Comparison of ENCODE assay signal across 8 cellular contexts in genomic region chr19:7902796-7903243, GRCh38.
DNase-seq lines count a peak whose midpoint lies in the region; TF ChIP-seq lines count a peak whose summit lies in the region.

No MANE protein-coding gene starts in this region.

- no peaks in the 10 kb centered on the region for H3K27me3 ChIP-seq in Loucy (ENCODE audit: insufficient read depth, low read length, poor library complexity, severe bottlenecking)

- peak overlapping the region; percentile 73 to 90 for H3K27ac ChIP-seq in coronary artery

- peaks cover 25% of the 10 kb centered on the region for H3K4me1 ChIP-seq in Loucy (ENCODE audit: insufficient read depth, low read length, poor library complexity, severe bottlenecking)

- peak overlapping the region; percentile 95 for H2AFZ ChIP-seq in Loucy (ENCODE audit: low read length)

- H3K27ac Mint-ChIP-seq in nephron progenitor cell = peak overlapping the region; percentile 90

- peak overlapping the region; percentile 95 for H3K4me2 ChIP-seq in Loucy (ENCODE audit: low read depth, low read length, poor library complexity, severe bottlenecking)

- no peaks in the 10 kb centered on the region for H3K36me3 Mint-ChIP-seq in nephron progenitor cell (ENCODE audit: low read depth)

- no peaks in the 10 kb centered on the region for H3K9me3 Mint-ChIP-seq in nephron progenitor cell

- peaks cover 45% of the 10 kb centered on the region for H3K79me2 ChIP-seq in Loucy (ENCODE audit: insufficient read depth, low read length)

- peaks cover 30% of the 10 kb centered on the region for H4K20me1 ChIP-seq in Loucy (ENCODE audit: insufficient read depth, low read length, poor library complexity, severe bottlenecking)

- TF ChIP-seq CTCF in Loucy (conservative IDR thresholded peaks at IDR 0.05; ENCODE audit: low read length) = no peak
- TF ChIP-seq CTCF in coronary artery (IDR thresholded peaks at IDR 0.05) = no peak
- no peak for TF ChIP-seq CTCF in nephron progenitor cell (IDR thresholded peaks at IDR 0.05)

- peaks cover 33% of the 10 kb centered on the region for H3K4me1 Mint-ChIP-seq in nephron progenitor cell

- DNase-seq in EH (ENCODE audit: low read depth) = peak; percentile 24
- DNase-seq in coronary artery (ENCODE audit: low spot score) = no peak
- DNase-seq in nephron progenitor cell = no peak
- no peak for DNase-seq in cortex of kidney (lab: John Stamatoyannopoulos, UW)
- no peak for DNase-seq in foreskin melanocyte
- DNase-seq in activated effector memory CD4-positive, alpha-beta T cell treated with anti-CD3 and anti-CD28 coated beads, Interleukin-2, amount 50 U/mL, for 16 hours = no peak
- no peak for DNase-seq in NCI-H2227 (lab: John Stamatoyannopoulos, UW; ENCODE audit: unreplicated experiment)

- H3K9ac ChIP-seq in Loucy (ENCODE audit: low read depth, low read length, poor library complexity, severe bottlenecking) = peak overlapping the region; percentile 92

- peaks cover 33% of the 10 kb centered on the region for H3K27me3 Mint-ChIP-seq in nephron progenitor cell (ENCODE audit: low read depth, poor library complexity)

- H3K4me3 ChIP-seq in Loucy (ENCODE audit: low read length, poor library complexity, severe bottlenecking) = peak overlapping the region; percentile 91
- H3K4me3 ChIP-seq in coronary artery = peak overlapping the region; percentile 70

- no peaks in the 10 kb centered on the region for H3K9me3 ChIP-seq in Loucy (ENCODE audit: insufficient read depth, low read depth, low read length)

- H3K4me3 Mint-ChIP-seq in nephron progenitor cell = peak overlapping the region; percentile 83

- no peaks in the 10 kb centered on the region for H3F3A ChIP-seq in Loucy (ENCODE audit: low read depth)

- H3K9me2 ChIP-seq in Loucy (replicated peaks; ENCODE audit: low read depth, low read length) = no peaks in the 10 kb centered on the region

- H3K36me3 ChIP-seq in Loucy (ENCODE audit: insufficient read depth, low read length) = no peaks in the 10 kb centered on the region
